8 cellular contexts compared by ENCODE assay signal in genomic region chr4:121656269-121656641, GRCh38. TPM values are rescaled to one million over a fixed set of nuclear protein-coding genes. Genes with fewer than 3 reads are reported as not detected.
DNase-seq lines count a peak whose midpoint lies in the region; ATAC-seq and TF ChIP-seq lines count a peak whose summit lies in the region.

No MANE protein-coding gene starts in this region.

- H3K27me3 ChIP-seq in RWPE2 (ENCODE audit: insufficient read depth, poor library complexity, severe bottlenecking), result no peaks in the 10 kb centered on the region

- H3K27ac Mint-ChIP-seq in nephron progenitor cell, result no peak overlapping the region

- H3K9me3 ChIP-seq in RWPE2 (ENCODE audit: severe bottlenecking), result no peaks in the 10 kb centered on the region

- TF ChIP-seq CTCF in GM12872 (IDR thresholded peaks at IDR 0.05; ENCODE audit: insufficient read depth, low read depth, low read length) (peak; percentile 47; the same call in 2 of the 3 replicates), RWPE2 (IDR thresholded peaks at IDR 0.05; ENCODE audit: poor library complexity, severe bottlenecking) (peak; percentile 50), nephron progenitor cell (IDR thresholded peaks at IDR 0.05) (peak; percentile 14), coronary artery (IDR thresholded peaks at IDR 0.05) (no peak)

- H3K4me1 ChIP-seq in RWPE2 (ENCODE audit: insufficient read depth, poor library complexity, severe bottlenecking), result no peaks in the 10 kb centered on the region

- no peaks in the 10 kb centered on the region for H3K36me3 Mint-ChIP-seq in nephron progenitor cell (ENCODE audit: low read depth)

- ATAC-seq in RWPE2 (ENCODE audit: low read depth), result peak; percentile 66; the same call in 2 of the 3 replicates

- H3K4me3 Mint-ChIP-seq in nephron progenitor cell, result no peak overlapping the region

- H3K4me3 ChIP-seq in RWPE2 (ENCODE audit: severe bottlenecking) (no peak overlapping the region), coronary artery (no peak overlapping the region)

- H3K4me1 Mint-ChIP-seq in nephron progenitor cell, result no peaks in the 10 kb centered on the region

- H3K27ac ChIP-seq in RWPE2 (ENCODE audit: poor library complexity, severe bottlenecking) (no peak overlapping the region), epithelial cell of prostate (no peak overlapping the region), coronary artery (no peak overlapping the region)

- peaks cover 3% of the 10 kb centered on the region for H3K27me3 Mint-ChIP-seq in nephron progenitor cell (ENCODE audit: low read depth, poor library complexity)

- no peaks in the 10 kb centered on the region for H3K9me3 Mint-ChIP-seq in nephron progenitor cell

- no peaks in the 10 kb centered on the region for H3K36me3 ChIP-seq in RWPE2 (ENCODE audit: low read depth)

- DNase-seq in AG08395 (ENCODE audit: low spot score), result peak; percentile 69
- peak; percentile 71 for DNase-seq in HT-29 (ENCODE audit: low spot score)
- no peak for DNase-seq in RWPE2 (ENCODE audit: low spot score)
- peak; percentile 53 for DNase-seq in epithelial cell of prostate (ENCODE audit: low read depth, low spot score)
- peak; percentile 44 for DNase-seq in nephron progenitor cell
- DNase-seq in cortex of kidney (lab: John Stamatoyannopoulos, UW), result no peak
- DNase-seq in coronary artery (ENCODE audit: low spot score), result no peak

RNA-seq across cellular contexts. Expression of gene ANXA5, which starts 40.5 kb away (rescaled TPM):
- total RNA-seq in HT-29 (2014; rRNA removed; shearing (Covaris generic)), result 107 and 124 TPM in 2 replicates

Comparison
In these comparisons a context has a peak if more than half of its experiments do, and no peak if none do; other contexts are left out.
1. DNase-seq: peak in AG08395 (single experiment), HT-29 (single experiment), epithelial cell of prostate (single experiment) and nephron progenitor cell (single experiment); none in RWPE2 (single experiment), cortex of kidney (single experiment) and coronary artery (single experiment).